In the genomic region with DNA sequence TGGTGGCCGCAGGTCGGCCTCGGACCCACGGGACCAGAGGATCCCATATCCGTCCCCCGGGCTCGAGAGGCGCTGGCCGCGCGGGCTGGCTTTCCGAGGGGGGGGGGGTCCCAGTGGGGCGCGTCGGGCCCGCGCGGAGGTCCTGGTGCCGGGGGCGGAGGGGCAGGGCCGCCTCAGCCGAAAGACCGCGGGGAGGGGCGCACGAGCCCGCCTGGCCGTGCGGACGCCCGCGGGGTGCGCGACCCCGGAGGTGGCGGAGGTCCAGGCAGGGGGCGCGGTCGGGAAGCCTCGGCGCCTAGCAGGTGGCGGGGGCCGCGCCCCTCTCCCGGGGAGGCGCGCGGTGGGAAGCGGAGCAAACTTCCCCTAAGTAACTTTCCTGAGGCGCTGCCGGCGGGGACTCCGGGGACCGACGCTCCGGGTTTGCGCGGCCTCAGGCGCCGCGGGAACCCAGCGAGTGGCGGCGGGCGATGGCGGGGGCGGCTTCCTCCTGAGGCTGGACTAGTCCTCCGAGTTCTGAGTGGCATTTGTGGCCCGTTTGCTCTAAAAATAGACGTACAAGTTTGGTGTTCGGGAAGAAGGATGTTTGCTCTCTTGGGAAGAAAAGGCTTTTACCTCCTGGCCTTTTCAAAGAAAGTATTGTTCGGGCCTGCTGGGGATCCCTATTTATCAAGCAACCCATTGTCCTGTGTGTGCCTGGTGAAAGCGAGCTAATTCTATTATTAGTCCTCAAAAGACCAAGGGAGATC, we compare ENCODE assay signal across 8 cellular contexts. TPM values are rescaled to one million over a fixed set of nuclear protein-coding genes. Genes with fewer than 3 reads are reported as not detected.
DNase-seq lines count a peak whose midpoint lies in the region; ATAC-seq and TF ChIP-seq lines count a peak whose summit lies in the region.

No MANE protein-coding gene starts in this region.

- peak overlapping the region; percentile 99 for H4K91ac ChIP-seq in trophoblast cell (ENCODE audit: low read depth, low read length)

- H3K9me3 ChIP-seq in right atrium auricular region = no peaks in the 10 kb centered on the region
- H3K9me3 ChIP-seq in trophoblast cell (ENCODE audit: insufficient read depth, low read depth, low read length) = no peaks in the 10 kb centered on the region

- H2BK120ac ChIP-seq in trophoblast cell (ENCODE audit: insufficient read depth, low read length, poor library complexity) = peak overlapping the region; percentile 97

- H3K4me3 Mint-ChIP-seq in activated CD4-positive, alpha-beta T cell treated with anti-CD3 and anti-CD28 coated beads, Interleukin-2, amount 10 ng/mL, durations not matched to agents 24 days and 14 days = peak overlapping the region; percentile 87

- H3K4me3 ChIP-seq in right atrium auricular region = peak overlapping the region; percentile 60 to 79
- H3K4me3 ChIP-seq in trophoblast cell (ENCODE audit: low read depth, low read length) = peak overlapping the region; percentile 81

- DNase-seq in activated CD4-positive, alpha-beta T cell treated with anti-CD3 and anti-CD28 coated beads, Interleukin-2, amount 10 ng/mL, durations not matched to agents 24 days and 14 days = peak; percentile 78
- no peak for DNase-seq in activated CD4-positive, alpha-beta T cell treated with anti-CD3 and anti-CD28 coated beads, Interleukin-2, amount 50 U/mL, for 1 hour
- DNase-seq in NCI-H446 treated with DMSO at 0.1 percent for 48 hours (lab: John Stamatoyannopoulos, UW) (peak; percentile 33), amniotic epithelial cell (ENCODE audit: low read depth) (peak; percentile 18), right atrium auricular region (ENCODE audit: low spot score) (no peak), trophoblast cell (peak; percentile 56 to 75), HPDE6-E6E7 (ENCODE audit: extremely low spot score) (no peak)

- ATAC-seq in HG02970 (IDR thresholded peaks at IDR 0.05; ENCODE audit: low FRiP score, unreplicated experiment) = peak; percentile 30

- H3K9ac ChIP-seq in trophoblast cell (ENCODE audit: low read length) = peak overlapping the region; percentile 97

- H3K36me3 ChIP-seq in right atrium auricular region (no peaks in the 10 kb centered on the region), trophoblast cell (ENCODE audit: control insufficient read depth in 1 of 2, insufficient read depth in 2 of 2, low read length in 2 of 2) (no peaks in the 10 kb centered on the region)

- H3K27ac ChIP-seq in right atrium auricular region (peak overlapping the region; percentile 90 to 93), trophoblast cell (ENCODE audit: low read depth, low read length) (peak overlapping the region; percentile 97)

- peaks cover 0 to 35% of the 10 kb centered on the region in 2 donors for H3K4me1 ChIP-seq in right atrium auricular region
- H3K4me1 ChIP-seq in trophoblast cell (ENCODE audit: control insufficient read depth in 1 of 2, insufficient read depth in 2 of 2, low read length in 2 of 2) = peaks cover 0 to 2% of the 10 kb centered on the region in 2 experiments

- peaks cover 17% of the 10 kb centered on the region for H3K4me1 Mint-ChIP-seq in activated CD4-positive, alpha-beta T cell treated with anti-CD3 and anti-CD28 coated beads, Interleukin-2, amount 10 ng/mL, durations not matched to agents 24 days and 14 days

- H3K79me1 ChIP-seq in trophoblast cell (ENCODE audit: low read length) = peaks cover 19% of the 10 kb centered on the region

- peak overlapping the region; percentile 1 for H2AFZ ChIP-seq in trophoblast cell (ENCODE audit: insufficient read depth, low read length, poor library complexity)

- peak overlapping the region; percentile 98 for H2BK5ac ChIP-seq in trophoblast cell (ENCODE audit: low read depth, low read length, poor library complexity)

- H3K36me3 Mint-ChIP-seq in activated CD4-positive, alpha-beta T cell treated with anti-CD3 and anti-CD28 coated beads, Interleukin-2, amount 10 ng/mL, durations not matched to agents 24 days and 14 days (ENCODE audit: low read depth) = no peaks in the 10 kb centered on the region

- no CpG with 5 or more reads among the region's 73 CpGs for WGBS in trophoblast cell (ENCODE audit: extremely low coverage, insufficient coverage, insufficient read length)

- H3K27me3 Mint-ChIP-seq in activated CD4-positive, alpha-beta T cell treated with anti-CD3 and anti-CD28 coated beads, Interleukin-2, amount 10 ng/mL, durations not matched to agents 24 days and 14 days = peaks cover 29% of the 10 kb centered on the region

- no peaks in the 10 kb centered on the region for H3K27me3 ChIP-seq in right atrium auricular region
- H3K27me3 ChIP-seq in trophoblast cell (ENCODE audit: insufficient read depth, low read length) = no peaks in the 10 kb centered on the region

- H3K27ac Mint-ChIP-seq in activated CD4-positive, alpha-beta T cell treated with anti-CD3 and anti-CD28 coated beads, Interleukin-2, amount 10 ng/mL, durations not matched to agents 24 days and 14 days = peak overlapping the region; percentile 85

- H2BK12ac ChIP-seq in trophoblast cell (ENCODE audit: low read length) = peak overlapping the region; percentile 53

- H3K9me3 Mint-ChIP-seq in activated CD4-positive, alpha-beta T cell treated with anti-CD3 and anti-CD28 coated beads, Interleukin-2, amount 10 ng/mL, durations not matched to agents 24 days and 14 days = no peaks in the 10 kb centered on the region

- H3K4ac ChIP-seq in trophoblast cell (ENCODE audit: low read depth, low read length) = peak overlapping the region; percentile 98

- H3K79me2 ChIP-seq in trophoblast cell (ENCODE audit: control insufficient read depth, insufficient read depth, low read length, poor library complexity) = peaks cover 16% of the 10 kb centered on the region

- H2AK5ac ChIP-seq in trophoblast cell (ENCODE audit: low read length) = peak overlapping the region; percentile 95

- peak overlapping the region; percentile 95 for H3K14ac ChIP-seq in trophoblast cell (ENCODE audit: low read length)

- no peak overlapping the region for H3K23ac ChIP-seq in trophoblast cell (ENCODE audit: low read length)

- peak overlapping the region; percentile 99 for H3K18ac ChIP-seq in trophoblast cell (ENCODE audit: low read length)

- peak overlapping the region; percentile 97 for H4K12ac ChIP-seq in trophoblast cell (ENCODE audit: low read depth, low read length)

- H4K8ac ChIP-seq in trophoblast cell (ENCODE audit: low read depth, low read length) = peak overlapping the region; percentile 76

- no peak for TF ChIP-seq CTCF in right atrium auricular region (IDR thresholded peaks at IDR 0.05)

- intact Hi-C loops in activated CD4-positive, alpha-beta T cell treated with anti-CD3 and anti-CD28 coated beads, Interleukin-2, amount 10 ng/mL, durations not matched to agents 24 days and 14 days (cut with micrococcal nuclease) = loop anchor here (5.0 kb wide), 2 partner anchors 1334 to 1746 kb away; partner anchors contain the start of gene TASP1

- peak overlapping the region; percentile 91 for H3K4me2 ChIP-seq in trophoblast cell (ENCODE audit: low read length)

RNA-seq across cellular contexts. Expression of gene BTBD3, which starts 26.4 kb away (rescaled TPM):
- 14.8 and 14.9 TPM in 2 replicates for total RNA-seq in activated CD4-positive, alpha-beta T cell treated with anti-CD3 and anti-CD28 coated beads, Interleukin-2, amount 10 ng/mL, durations not matched to agents 24 days and 14 days
- 10 to 100 TPM; 20.8 to 21.2 TPM for total RNA-seq in right atrium auricular region
- polyA plus RNA-seq in trophoblast cell (2013) = 92.7 and 102 TPM in 2 replicates

Comparison
In these comparisons a context has a peak if more than half of its experiments do, and no peak if none do; other contexts are left out.
1. DNase-seq: peak in activated CD4-positive, alpha-beta T cell treated with anti-CD3 and anti-CD28 coated beads, Interleukin-2, amount 10 ng/mL, durations not matched to agents 24 days and 14 days (single experiment), NCI-H446 treated with DMSO at 0.1 percent for 48 hours (single experiment), amniotic epithelial cell (single experiment) and trophoblast cell (2 of 2); none in activated CD4-positive, alpha-beta T cell treated with anti-CD3 and anti-CD28 coated beads, Interleukin-2, amount 50 U/mL, for 1 hour (single experiment), right atrium auricular region (single experiment) and HPDE6-E6E7 (single experiment).